8 cellular contexts compared by ENCODE assay signal in genomic region chr17:7213895-7214299, GRCh38. TPM values are rescaled to one million over a fixed set of nuclear protein-coding genes. Genes with fewer than 3 reads are reported as not detected.
DNase-seq lines count a peak whose midpoint lies in the region; ATAC-seq and TF ChIP-seq lines count a peak whose summit lies in the region.

No MANE protein-coding gene starts in this region.

- peak; percentile 37 for TF ChIP-seq CTCF in AG10803 (conservative IDR thresholded peaks at IDR 0.05; ENCODE audit: low read length)
- peak; percentile 44 for TF ChIP-seq CTCF in GM13977 (IDR thresholded peaks at IDR 0.05; ENCODE audit: extremely low read depth, insufficient read depth, missing control alignments)
- TF ChIP-seq CTCF in testis (IDR thresholded peaks at IDR 0.05) = peak in 1 of 3 experiments; percentile 31

- H3K4me1 ChIP-seq in testis = peaks cover 23% of the 10 kb centered on the region

- peak overlapping the region; percentile 68 for H3K4me3 ChIP-seq in AG10803 (ENCODE audit: low read length)
- peak overlapping the region; percentile 29 to 64 for H3K4me3 ChIP-seq in testis

- peak overlapping the region; percentile 93 for H3K4me3 Mint-ChIP-seq in T-helper 17 cell

- no peaks in the 10 kb centered on the region for H3K36me3 Mint-ChIP-seq in T-helper 17 cell (ENCODE audit: low read depth)

- peaks cover 8% of the 10 kb centered on the region for H3K27me3 Mint-ChIP-seq in T-helper 17 cell

- no peak for TF ChIP-seq POLR2A in testis (IDR thresholded peaks at IDR 0.05)

- intact Hi-C loops in testis (cut with DNase I; ENCODE audit: low total_unique reads) = no loop called here

- H3K9me3 ChIP-seq in T-helper 17 cell (ENCODE audit: control insufficient read depth, low read length, poor library complexity, severe bottlenecking) (no peaks in the 10 kb centered on the region), testis (no peaks in the 10 kb centered on the region)

- H3K27me3 ChIP-seq in testis = no peaks in the 10 kb centered on the region

- H3K27ac Mint-ChIP-seq in T-helper 17 cell = peak overlapping the region; percentile 99

- WGBS in testis, 2 donors = 4 to 9% methylated on average over 14 to 15 of the region's 15 CpGs

- in situ Hi-C loops in GM13977 (cut with MboI; ENCODE audit: low pct_unique_long_range_greater_than_20kb, low sequenced_read_pairs, unreplicated experiment) = no loop called here

- ATAC-seq in T-helper 17 cell (peak; percentile 19), GM19463 (IDR thresholded peaks at IDR 0.05; ENCODE audit: unreplicated experiment) (no peak)

- peaks cover 48% of the 10 kb centered on the region for H3K4me1 Mint-ChIP-seq in T-helper 17 cell

- peak overlapping the region; percentile 51 to 53 for H3K27ac ChIP-seq in testis

- H3K36me3 ChIP-seq in testis (ENCODE audit: low read depth, missing control alignments) = no peaks in the 10 kb centered on the region

- peak; percentile 71 for DNase-seq in AG10803 (ENCODE audit: low read depth)
- peak; percentile 74 for DNase-seq in GM13977 (ENCODE audit: low spot score)
- DNase-seq in NCI-H187 (lab: John Stamatoyannopoulos, UW) = peak; percentile 79 to 91
- DNase-seq in T-helper 17 cell = peak; percentile 54 to 70 (median 69)
- peak; percentile 87 for DNase-seq in effector CD8-positive, alpha-beta T cell (lab: John Stamatoyannopoulos, UW)
- DNase-seq in lung microvascular endothelial cell (ENCODE audit: low read depth in 2 of 2) = peak; percentile 80 to 88
- peak; percentile 86 for DNase-seq in testis

RNA-seq across cellular contexts. Expression of gene DLG4, which starts 5.7 kb away (rescaled TPM):
- 10 to 100 TPM in 1 of 2 donors, 1 to 10 TPM in 1; 9.8 to 16.1 TPM for total RNA-seq in T-helper 17 cell
- total RNA-seq in lung microvascular endothelial cell = 5.4 and 9.1 TPM in 2 replicates
- 10 to 100 TPM; 26.3 to 49.8 TPM for total RNA-seq in testis
- 45.9 TPM for polyA plus RNA-seq in testis (ENCODE audit: insufficient read depth, low read depth, low replicate concordance)

RNA-seq across cellular contexts. Expression of gene ACADVL, which starts 5.8 kb away (rescaled TPM):
- 100 to 1,000 TPM; 268 to 279 TPM for total RNA-seq in T-helper 17 cell
- total RNA-seq in lung microvascular endothelial cell = 205 and 242 TPM in 2 replicates
- 100 to 1,000 TPM; 298 to 458 TPM for total RNA-seq in testis
- polyA plus RNA-seq in testis (ENCODE audit: insufficient read depth, low read depth, low replicate concordance) = 334 TPM

RNA-seq across cellular contexts. Expression of gene DVL2, which starts 20.4 kb away (rescaled TPM):
- 10 to 100 TPM; 37.0 to 46.9 TPM for total RNA-seq in T-helper 17 cell
- 25.1 and 31.9 TPM in 2 replicates for total RNA-seq in lung microvascular endothelial cell
- total RNA-seq in testis = 100 to 1,000 TPM in 1 of 2 donors, 10 to 100 TPM in 1; 81.3 to 102 TPM
- 43.6 TPM for polyA plus RNA-seq in testis (ENCODE audit: insufficient read depth, low read depth, low replicate concordance)

RNA-seq across cellular contexts. Expression of gene PHF23, which starts 25.4 kb away (rescaled TPM):
- total RNA-seq in T-helper 17 cell (10 to 100 TPM; 19.2 to 23.2 TPM), lung microvascular endothelial cell (30.9 and 38.5 TPM in 2 replicates), testis (10 to 100 TPM; 54.9 to 61.6 TPM)
- 53.4 TPM for polyA plus RNA-seq in testis (ENCODE audit: insufficient read depth, low read depth, low replicate concordance)

RNA-seq across cellular contexts. Expression of gene GABARAP, which starts 28.4 kb away (rescaled TPM):
- total RNA-seq in T-helper 17 cell = 100 to 1,000 TPM; 212 to 247 TPM
- 124 and 130 TPM in 2 replicates for total RNA-seq in lung microvascular endothelial cell
- total RNA-seq in testis = 100 to 1,000 TPM; 521 to 683 TPM
- 1,171 TPM for polyA plus RNA-seq in testis (ENCODE audit: insufficient read depth, low read depth, low replicate concordance)
